In the genomic region with DNA sequence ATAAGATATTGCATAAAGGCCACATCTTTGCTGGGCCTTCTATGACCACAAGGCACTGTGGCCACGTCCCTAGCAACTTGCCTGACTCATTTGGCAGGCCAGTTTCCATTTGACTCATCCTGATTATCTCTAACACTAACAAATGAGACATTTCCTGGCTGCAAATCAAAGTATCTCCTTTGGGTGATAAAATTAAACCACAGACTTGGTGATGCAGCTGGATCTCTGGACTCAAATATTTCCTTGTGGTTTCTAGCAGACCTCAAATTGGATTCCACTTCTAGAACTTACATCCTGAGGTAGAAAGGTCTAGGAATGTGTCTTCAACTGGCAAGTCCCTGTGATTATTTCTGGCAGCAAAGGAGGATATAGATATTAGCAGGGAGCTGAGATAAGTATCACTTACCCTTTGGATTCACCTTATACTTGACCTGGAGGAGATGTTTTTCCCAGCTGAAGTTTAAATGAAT, we compare ENCODE assay signal across 8 cellular contexts.
A peak's percentile ranks its signal among the peaks of the same experiment; 100 is the strongest.
DNase-seq lines count a peak whose midpoint lies in the region; ATAC-seq and TF ChIP-seq lines count a peak whose summit lies in the region.

No MANE protein-coding gene starts in this region.

- no peaks in the 10 kb centered on the region for H3K4me1 ChIP-seq in gastrocnemius medialis
- no peaks in the 10 kb centered on the region for H3K4me1 ChIP-seq in vagina

- H3K36me3 ChIP-seq in gastrocnemius medialis, result no peaks in the 10 kb centered on the region
- no peaks in the 10 kb centered on the region for H3K36me3 ChIP-seq in vagina

- TF ChIP-seq POLR2A in gastrocnemius medialis (IDR thresholded peaks at IDR 0.05) (no peak), vagina (IDR thresholded peaks at IDR 0.05) (no peak)

- peak; percentile 96 for DNase-seq in astrocyte of the hippocampus (ENCODE audit: low read depth, low spot score)
- DNase-seq in gastrocnemius medialis, result peak; percentile 4 to 8
- no peak for DNase-seq in vagina (ENCODE audit: extremely low spot score in 2 of 2)
- no peak for DNase-seq in NAMALWA (ENCODE audit: low spot score)
- DNase-seq in globus pallidus (ENCODE audit: low spot score), result no peak
- DNase-seq in mesenteric fat pad (ENCODE audit: low spot score), result no peak

- H3K4me3 ChIP-seq in gastrocnemius medialis (no peak overlapping the region), vagina (no peak overlapping the region)

- intact Hi-C loops in gastrocnemius medialis (cut with DNase I; ENCODE audit: low total_unique reads), result no loop called here
- intact Hi-C loops in vagina (cut with DNase I), result no loop called here

- ATAC-seq in GM19452 (IDR thresholded peaks at IDR 0.05; ENCODE audit: unreplicated experiment) (peak; percentile 81), HG03460 (IDR thresholded peaks at IDR 0.05; ENCODE audit: unreplicated experiment) (peak; percentile 73), gastrocnemius medialis (peak in 1 of 2 donors; percentile 47)

- TF ChIP-seq CTCF in gastrocnemius medialis (IDR thresholded peaks at IDR 0.05 in 4 of 5, conservative IDR thresholded peaks at IDR 0.05 in 1 of 5), result no peak
- no peak for TF ChIP-seq CTCF in vagina (IDR thresholded peaks at IDR 0.05)

- no peak overlapping the region for H3K27ac ChIP-seq in gastrocnemius medialis
- no peak overlapping the region for H3K27ac ChIP-seq in vagina

- in situ Hi-C loops in gastrocnemius medialis (cut with MboI; ENCODE audit: low sequenced_read_pairs in 4 of 4), result no loop called here

- H3K27me3 ChIP-seq in gastrocnemius medialis (no peaks in the 10 kb centered on the region), vagina (no peaks in the 10 kb centered on the region)

- no peaks in the 10 kb centered on the region for H3K9me3 ChIP-seq in gastrocnemius medialis
- H3K9me3 ChIP-seq in vagina, result no peaks in the 10 kb centered on the region

Comparison
In these comparisons a context has a peak if more than half of its experiments do, and no peak if none do; other contexts are left out.
1. DNase-seq: peak in astrocyte of the hippocampus (single experiment) and gastrocnemius medialis (2 of 2); none in vagina (0 of 2), NAMALWA (single experiment), globus pallidus (single experiment) and mesenteric fat pad (single experiment).